28 cellular contexts compared by ENCODE assay signal in genomic region chr19:18982669-18983068, GRCh38.
"Had no signal": no experiment of that assay in that cellular context is flagged by ENCODE, and none has a peak within 500 bp of the region (broad histone marks: within the 10 kb centered on the region; RNA-seq: fewer than 3 reads in every experiment).

No MANE protein-coding gene starts in this region.

- ATAC-seq: stimulated activated effector memory CD8-positive, alpha-beta T cell treated with anti-CD3 and anti-CD28 coated beads, Interleukin-12 subunit alpha, Interleukin-12 subunit beta, amount 100 ng/mL, for 72 hours; stimulated activated memory B cell treated with anti-CD40 and anti-IgM and Interleukin-4, amounts not matched to agents 10 μg/mL and 1 μg/mL and 100 μg/mL, for 72 hours; stimulated activated naive B cell treated with anti-CD40 and anti-IgM and Interleukin-4, amounts not matched to agents 10 μg/mL and 1 μg/mL and 100 μg/mL, for 72 hours; stimulated activated naive CD8-positive, alpha-beta T cell treated with anti-CD3 and anti-CD28 coated beads, Interleukin-15, amount 100 ng/mL, for 72 hours; stimulated activated naive CD8-positive, alpha-beta T cell treated with anti-CD3 and anti-CD28 coated beads, Interleukin-15, Interleukin-2, amounts not matched to agents 100 U/mL and 50 U/mL, for 24 hours; upper lobe of right lung had no signal

- H3K4me1 Mint-ChIP-seq: stimulated activated effector memory CD8-positive, alpha-beta T cell treated with anti-CD3 and anti-CD28 coated beads, Interleukin-12 subunit alpha, Interleukin-12 subunit beta, amount 100 ng/mL, for 72 hours; stimulated activated naive CD8-positive, alpha-beta T cell treated with anti-CD3 and anti-CD28 coated beads, Interleukin-15, amount 100 ng/mL, for 72 hours had no signal

- H3K27me3 ChIP-seq: testis, thyroid gland, tibial nerve, upper lobe of left lung, upper lobe of right lung, uterus, vagina had no signal

- H3K4me1 ChIP-seq: tibial artery, transverse colon, upper lobe of right lung, uterus had no signal

- H3K27ac ChIP-seq: stomach, suprapubic skin, testis, thoracic aorta, thyroid gland, tibial artery, tibial nerve, transverse colon, upper lobe of left lung, upper lobe of right lung, uterus, vagina had no signal

- H3K27ac Mint-ChIP-seq: stimulated activated effector memory CD8-positive, alpha-beta T cell treated with anti-CD3 and anti-CD28 coated beads, Interleukin-12 subunit alpha, Interleukin-12 subunit beta, amount 100 ng/mL, for 72 hours; stimulated activated memory B cell treated with anti-CD40 and anti-IgM and Interleukin-4, amounts not matched to agents 10 μg/mL and 1 μg/mL and 100 μg/mL, for 72 hours; stimulated activated naive B cell treated with anti-CD40 and anti-IgM and Interleukin-4, amounts not matched to agents 10 μg/mL and 1 μg/mL and 100 μg/mL, for 72 hours; stimulated activated naive CD8-positive, alpha-beta T cell treated with anti-CD3 and anti-CD28 coated beads, Interleukin-15, Interleukin-2, amounts not matched to agents 100 ng/mL and 50 ng/mL, for 24 hours; type B pancreatic cell had no signal

- H3K9me3 ChIP-seq: stomach, suprapubic skin, testis, thoracic aorta, thyroid gland, tibial artery, tibial nerve, transverse colon, upper lobe of left lung, upper lobe of right lung, uterus, vagina had no signal

- H3K36me3 Mint-ChIP-seq: stimulated activated effector memory CD8-positive, alpha-beta T cell treated with anti-CD3 and anti-CD28 coated beads, Interleukin-12 subunit alpha, Interleukin-12 subunit beta, amount 100 ng/mL, for 72 hours; stimulated activated memory B cell treated with anti-CD40 and anti-IgM and Interleukin-4, amounts not matched to agents 10 μg/mL and 1 μg/mL and 100 μg/mL, for 72 hours; stimulated activated naive B cell treated with anti-CD40 and anti-IgM and Interleukin-4, amounts not matched to agents 10 μg/mL and 1 μg/mL and 100 μg/mL, for 72 hours; type B pancreatic cell had no signal

- FAIRE-seq: urothelium cell line had no signal

- DNase-seq: stimulated activated CD4-positive, alpha-beta T cell treated with anti-CD3 and anti-CD28 coated beads, Interleukin-2, amount 100 ng/mL, for 48 hours; stimulated activated CD4-positive, alpha-beta T cell treated with anti-CD3 and anti-CD28 coated beads, Interleukin-4, amount 100 ng/mL, for 1 hour; stimulated activated CD4-positive, alpha-beta T cell treated with anti-CD3 and anti-CD28 coated beads, Interleukin-4, amount 100 ng/mL, for 4 hours; stimulated activated CD8-positive, alpha-beta memory T cell treated with anti-CD3 and anti-CD28 coated beads, Interleukin-4, amount 100 ng/mL, for 48 hours; stimulated activated naive B cell treated with anti-CD40 and anti-IgM and Interleukin-4, amounts not matched to agents 10 μg/mL and 1 μg/mL and 100 μg/mL, for 72 hours; stimulated activated naive CD4-positive, alpha-beta T cell; stimulated activated naive CD4-positive, alpha-beta T cell treated with Interleukin-2 at 50 U/mL for 16 hours; stimulated activated naive CD8-positive, alpha-beta T cell treated with anti-CD3 and anti-CD28 coated beads, Interleukin-15, amount 100 ng/mL, for 72 hours; stimulated activated naive CD8-positive, alpha-beta T cell treated with anti-CD3 and anti-CD28 coated beads, Interleukin-15, Interleukin-2, amounts not matched to agents 100 U/mL and 50 U/mL, for 24 hours; stomach; substantia nigra; testis; thyroid gland; tibial artery; transverse colon; trophoblast cell; upper lobe of left lung; upper lobe of right lung; uterus had no signal

- H3K9me3 Mint-ChIP-seq: stimulated activated effector memory CD8-positive, alpha-beta T cell treated with anti-CD3 and anti-CD28 coated beads, Interleukin-12 subunit alpha, Interleukin-12 subunit beta, amount 100 ng/mL, for 72 hours; stimulated activated memory B cell treated with anti-CD40 and anti-IgM and Interleukin-4, amounts not matched to agents 10 μg/mL and 1 μg/mL and 100 μg/mL, for 72 hours; stimulated activated naive B cell treated with anti-CD40 and anti-IgM and Interleukin-4, amounts not matched to agents 10 μg/mL and 1 μg/mL and 100 μg/mL, for 72 hours; stimulated activated naive CD8-positive, alpha-beta T cell treated with anti-CD3 and anti-CD28 coated beads, Interleukin-15, amount 100 ng/mL, for 72 hours; stimulated activated naive CD8-positive, alpha-beta T cell treated with anti-CD3 and anti-CD28 coated beads, Interleukin-15, Interleukin-2, amounts not matched to agents 100 ng/mL and 50 ng/mL, for 24 hours; type B pancreatic cell had no signal

- H3K4me3 Mint-ChIP-seq: stimulated activated effector memory CD8-positive, alpha-beta T cell treated with anti-CD3 and anti-CD28 coated beads, Interleukin-12 subunit alpha, Interleukin-12 subunit beta, amount 100 ng/mL, for 72 hours; stimulated activated memory B cell treated with anti-CD40 and anti-IgM and Interleukin-4, amounts not matched to agents 10 μg/mL and 1 μg/mL and 100 μg/mL, for 72 hours; stimulated activated naive B cell treated with anti-CD40 and anti-IgM and Interleukin-4, amounts not matched to agents 10 μg/mL and 1 μg/mL and 100 μg/mL, for 72 hours; stimulated activated naive CD8-positive, alpha-beta T cell treated with anti-CD3 and anti-CD28 coated beads, Interleukin-15, amount 100 ng/mL, for 72 hours; stimulated activated naive CD8-positive, alpha-beta T cell treated with anti-CD3 and anti-CD28 coated beads, Interleukin-15, Interleukin-2, amounts not matched to agents 100 ng/mL and 50 ng/mL, for 24 hours; type B pancreatic cell had no signal

- H3K4me3 ChIP-seq: stomach, suprapubic skin, testis, thoracic aorta, thyroid gland, tibial artery, tibial nerve, transverse colon, upper lobe of left lung, upper lobe of right lung, uterus, vagina had no signal

- H3K36me3 ChIP-seq: stomach, suprapubic skin, thoracic aorta, thyroid gland, tibial artery, tibial nerve, transverse colon, upper lobe of left lung, upper lobe of right lung, uterus, vagina had no signal
